In the genomic region with DNA sequence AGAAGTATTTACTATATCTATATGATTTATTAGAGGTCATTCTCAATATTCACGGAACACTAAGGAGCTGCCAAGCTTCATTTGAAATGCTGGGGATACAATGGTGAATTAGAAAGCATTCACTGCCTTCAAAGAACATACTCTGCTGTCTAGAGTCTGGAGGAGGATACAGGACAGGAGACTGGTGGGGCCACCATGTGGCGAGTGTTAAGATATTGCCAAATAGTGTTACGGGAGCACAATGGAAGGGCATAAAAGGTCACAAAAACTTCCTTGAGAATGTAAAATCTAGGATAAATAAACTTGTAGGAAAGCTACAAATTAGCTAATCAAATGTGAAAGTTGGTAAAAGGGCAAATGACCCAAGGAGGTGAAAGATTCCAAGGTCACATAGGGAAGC, we compare ENCODE assay signal across 1 cellular context.
TF ChIP-seq lines count a peak whose summit lies in the region.

No MANE protein-coding gene starts in this region.

TF ChIP-seq in WTC11, 78 proteins besides CTCF, POLR2A, EP300 and RAD21 (continued from another document):
- TF ChIP-seq, protein P1, sequence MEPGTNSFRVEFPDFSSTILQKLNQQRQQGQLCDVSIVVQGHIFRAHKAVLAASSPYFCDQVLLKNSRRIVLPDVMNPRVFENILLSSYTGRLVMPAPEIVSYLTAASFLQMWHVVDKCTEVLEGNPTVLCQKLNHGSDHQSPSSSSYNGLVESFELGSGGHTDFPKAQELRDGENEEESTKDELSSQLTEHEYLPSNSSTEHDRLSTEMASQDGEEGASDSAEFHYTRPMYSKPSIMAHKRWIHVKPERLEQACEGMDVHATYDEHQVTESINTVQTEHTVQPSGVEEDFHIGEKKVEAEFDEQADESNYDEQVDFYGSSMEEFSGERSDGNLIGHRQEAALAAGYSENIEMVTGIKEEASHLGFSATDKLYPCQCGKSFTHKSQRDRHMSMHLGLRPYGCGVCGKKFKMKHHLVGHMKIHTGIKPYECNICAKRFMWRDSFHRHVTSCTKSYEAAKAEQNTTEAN (CRISPR knock-in tag; IDR thresholded peaks at IDR 0.05) = no peak
- TF ChIP-seq ZNF396 (CRISPR knock-in tag; IDR thresholded peaks at IDR 0.05; ENCODE audit: borderline replicate concordance) = no peak
